ENCODE assay signal across 10 cellular contexts in the genomic region with DNA sequence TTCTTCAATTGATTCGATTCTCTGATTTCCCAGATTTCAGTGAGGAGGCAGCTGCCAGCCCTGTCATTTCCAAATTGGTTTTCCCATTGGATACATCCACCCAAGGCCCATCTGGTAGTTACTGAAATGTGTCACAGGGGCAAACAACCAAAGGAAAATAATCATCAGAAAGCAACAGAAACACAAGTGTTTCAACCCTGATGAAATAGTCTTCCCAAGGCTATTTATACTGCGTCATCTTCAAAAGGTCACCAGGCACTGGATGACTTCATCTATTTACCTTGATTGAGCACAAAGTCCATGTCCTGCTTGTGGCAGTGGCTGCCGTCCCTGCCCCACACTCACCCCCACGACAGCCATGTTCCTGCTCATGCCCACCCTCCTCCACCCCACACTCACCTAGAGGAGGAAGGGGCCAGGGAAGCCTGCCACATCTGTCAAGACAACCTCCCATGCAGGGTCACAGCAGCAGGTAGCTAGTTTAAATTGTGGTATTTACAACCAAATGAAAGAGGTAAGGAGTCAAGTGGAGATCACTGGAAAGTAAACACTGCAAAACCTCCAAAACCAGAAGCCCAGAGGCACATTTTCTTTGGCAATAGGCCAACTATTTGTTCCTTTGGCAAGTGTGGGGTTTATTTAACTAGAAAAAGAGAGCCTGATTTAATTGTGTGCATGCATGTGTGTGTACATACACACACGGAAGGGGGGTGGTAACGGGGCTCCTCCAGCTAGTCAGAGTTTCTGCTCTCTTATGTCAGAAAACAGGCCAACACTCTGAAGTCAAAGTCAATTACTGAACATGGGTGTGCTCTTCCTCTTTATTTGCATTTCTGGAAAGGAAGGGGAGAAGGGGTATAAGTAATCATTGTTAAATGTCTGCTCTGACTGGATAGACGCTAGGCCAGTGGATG. TPM values are rescaled to one million over a fixed set of nuclear protein-coding genes. Genes with fewer than 3 reads are reported as not detected.
A peak's percentile ranks its signal among the peaks of the same experiment; 100 is the strongest.
DNase-seq lines count a peak whose midpoint lies in the region; ATAC-seq, FAIRE-seq and TF ChIP-seq lines count a peak whose summit lies in the region.
"Had no signal": no experiment of that assay in that cellular context is flagged by ENCODE, and none has a peak within 500 bp of the region (broad histone marks: within the 10 kb centered on the region; RNA-seq: fewer than 3 reads in every experiment).

No MANE protein-coding gene starts in this region.

- TF ChIP-seq POLR2A in H1 (IDR thresholded peaks at IDR 0.05; ENCODE audit: control extremely low read depth in 1 of 2, low read depth in 2 of 2, low read length in 2 of 2) (no peak), suprapubic skin (IDR thresholded peaks at IDR 0.05) (no peak)

- intact Hi-C loops in CD14-positive monocyte (cut with micrococcal nuclease), result loop anchor here in 1 of 2 donors (10.0 kb wide), 1 partner anchor 227 kb away; no protein-coding TSS in a partner anchor

- H3K4me2 ChIP-seq in H1 (ENCODE audit: insufficient read depth in 1 of 2, low read depth in 2 of 2, low read length in 2 of 2), result no peak overlapping the region

- no peaks in the 10 kb centered on the region for H3K79me1 ChIP-seq in H1 (ENCODE audit: low read depth, low read length)

- no peak overlapping the region for H3K14ac ChIP-seq in H1 (ENCODE audit: insufficient read length)

- peak overlapping the region; percentile 12 for H4K91ac ChIP-seq in H1 (replicated peaks; ENCODE audit: insufficient read length, low read length)

- H3K9me3 ChIP-seq in H1 (ENCODE audit: insufficient read depth in 2 of 2, low read depth in 1 of 2, low read length in 1 of 2), result no peaks in the 10 kb centered on the region
- no peaks in the 10 kb centered on the region for H3K9me3 ChIP-seq in suprapubic skin

- H4K5ac ChIP-seq in H1 (ENCODE audit: insufficient read length, low read depth, low read length), result no peak overlapping the region

- 0 out of 2 replicates have a peak overlapping the region, but pooled peaks have one; percentile 34 for H2BK15ac ChIP-seq in H1 (ENCODE audit: low read length)

- no peak overlapping the region for H2BK20ac ChIP-seq in H1 (ENCODE audit: low read length)

- H3K27me3 ChIP-seq in H1 (replicated peaks in 1 of 4; ENCODE audit: control insufficient read depth in 3 of 4, extremely low read depth in 1 of 4, insufficient read depth in 3 of 4, low read length in 3 of 4), result no peaks in the 10 kb centered on the region
- no peaks in the 10 kb centered on the region for H3K27me3 ChIP-seq in suprapubic skin

- CTCF ChIA-PET in H1 (lab: Charles Lee; ENCODE audit: partially characterized antibody), result interaction anchor here (0.9 to 1.6 kb wide), 4 partner anchors 21 to 129 kb away, joined by 3 to 4 read pairs (median 3); no protein-coding TSS in a partner anchor

- no peak overlapping the region for H2BK120ac ChIP-seq in H1 (replicated peaks; ENCODE audit: low read depth, low read length)

- no peak overlapping the region for H2AFZ ChIP-seq in H1 (ENCODE audit: low read length)

- FAIRE-seq in H1 (lab: Jason Lieb, UNC), result no peak
- FAIRE-seq: A204.1 had no signal

- no peak overlapping the region for H3K4ac ChIP-seq in H1 (replicated peaks; ENCODE audit: insufficient read length, low read depth, low read length)

- no peak for TF ChIP-seq RAD21 in H1 (IDR thresholded peaks at IDR 0.05 in 1 of 2, conservative IDR thresholded peaks at IDR 0.05 in 1 of 2; ENCODE audit: low read depth in 2 of 2, low read length in 2 of 2)

- no peak overlapping the region for H3K9ac ChIP-seq in H1 (replicated peaks in 1 of 4; ENCODE audit: extremely low read depth in 1 of 4, low read depth in 3 of 4, low read length in 3 of 4)

- no peak overlapping the region for H3K23ac ChIP-seq in H1 (ENCODE audit: insufficient read length)

- H3K27ac Mint-ChIP-seq in CD14-positive monocyte, result peak overlapping the region in 1 of 7 donors; percentile 54

- H3K56ac ChIP-seq in H1 (replicated peaks; ENCODE audit: insufficient read length, low read depth, low read length), result no peak overlapping the region

- H3K79me2 ChIP-seq in H1 (ENCODE audit: control insufficient read depth in 1 of 2, insufficient read depth in 2 of 2, low read length in 2 of 2), result no peaks in the 10 kb centered on the region

- peak overlapping the region; percentile 20; the same call in 1 of the 2 replicates for H2BK5ac ChIP-seq in H1 (ENCODE audit: low read depth, low read length)

- H3K23me2 ChIP-seq in H1 (ENCODE audit: low read depth, low read length), result peaks cover 8% of the 10 kb centered on the region

- no peaks in the 10 kb centered on the region for H3K36me3 ChIP-seq in H1 (ENCODE audit: control insufficient read depth in 2 of 4, insufficient read depth in 4 of 4, low read length in 3 of 4)
- no peaks in the 10 kb centered on the region for H3K36me3 ChIP-seq in suprapubic skin
- H3K36me3 ChIP-seq: cardiac muscle cell had no signal

- no peaks in the 10 kb centered on the region for H3K36me3 Mint-ChIP-seq in CD14-positive monocyte

- H3K4me1 Mint-ChIP-seq in CD14-positive monocyte, result peaks cover 6% of the 10 kb centered on the region

- POLR2A ChIA-PET in H1 (lab: Charles Lee; ENCODE audit: partially characterized antibody), result interaction anchor here (1.5 kb wide), 1 partner anchor 18 kb away, joined by 4 read pairs; no protein-coding TSS in a partner anchor

- no peak overlapping the region for H2BK12ac ChIP-seq in H1 (ENCODE audit: low read depth, low read length)

- DNase-seq in DMS 273 (lab: John Stamatoyannopoulos, UW; ENCODE audit: unreplicated experiment), result peak; percentile 50
- DNase-seq in DMS 273 treated with DMSO at 0.1 percent for 48 hours (lab: John Stamatoyannopoulos, UW), result no peak
- DNase-seq in NCI-H526 treated with DMSO at 0.1 percent for 48 hours (lab: John Stamatoyannopoulos, UW), result peak; percentile 29
- peak in 1 of 2 experiments; percentile 34 for DNase-seq in H1 (ENCODE audit: low read depth in 1 of 2, low spot score in 2 of 2)
- DNase-seq in suprapubic skin (ENCODE audit: low spot score in 2 of 2), result no peak
- no peak for DNase-seq in CD14-positive monocyte (ENCODE audit: low spot score)
- DNase-seq in stimulated activated CD4-positive, alpha-beta T cell treated with anti-CD3 and anti-CD28 coated beads, Interleukin-1b, Interleukin-23, amount 100 ng/mL, for 48 hours, result no peak

- no peak overlapping the region for H2AK5ac ChIP-seq in H1 (ENCODE audit: low read depth, low read length)

- H3K4me1 ChIP-seq in H1 (replicated peaks in 1 of 4; ENCODE audit: control insufficient read depth in 3 of 4, insufficient read depth in 4 of 4, low read length in 3 of 4), result peaks cover 0 to 6% (median 2%) of the 10 kb centered on the region in 4 experiments; a peak in 4 of 7 replicates
- peaks cover 23% of the 10 kb centered on the region for H3K4me1 ChIP-seq in suprapubic skin

- no peak overlapping the region for H3K27ac ChIP-seq in H1 (ENCODE audit: low read depth, low read length)
- H3K27ac ChIP-seq in suprapubic skin, result peak overlapping the region; percentile 66
- H3K27ac ChIP-seq: cardiac muscle cell had no signal

- no peak for TF ChIP-seq CTCF in H1 (IDR thresholded peaks at IDR 0.05; ENCODE audit: control extremely low read depth in 1 of 3, insufficient read depth in 1 of 3, low read depth in 1 of 3, low read length in 3 of 3)
- TF ChIP-seq CTCF in suprapubic skin (IDR thresholded peaks at IDR 0.05), result no peak
- TF ChIP-seq CTCF in CD14-positive monocyte (IDR thresholded peaks at IDR 0.05), result no peak

- peak overlapping the region; percentile 40; the same call in 1 of the 2 replicates for H3K18ac ChIP-seq in H1 (ENCODE audit: extremely low read depth, low read length)

- TF ChIP-seq EP300 in H1 (IDR thresholded peaks at IDR 0.05; ENCODE audit: borderline replicate concordance in 1 of 2, low read depth in 2 of 2, low read length in 2 of 2), result no peak
- TF ChIP-seq EP300 in suprapubic skin (IDR thresholded peaks at IDR 0.05), result no peak

- H3K27me3 Mint-ChIP-seq in CD14-positive monocyte (ENCODE audit: low read depth in 3 of 3), result peaks cover 0 to 2% (median 2%) of the 10 kb centered on the region in 3 donors

- no peak overlapping the region for H3K4me3 ChIP-seq in H1 (ENCODE audit: extremely low read depth in 1 of 4, insufficient read depth in 2 of 4, low read depth in 3 of 4, low read length in 4 of 4)
- no peak overlapping the region for H3K4me3 ChIP-seq in suprapubic skin
- H3K4me3 ChIP-seq: cardiac muscle cell had no signal

- peaks cover 0 to 2% of the 10 kb centered on the region in 2 experiments for H4K20me1 ChIP-seq in H1 (replicated peaks in 1 of 2; ENCODE audit: control insufficient read depth in 1 of 2, insufficient read depth in 2 of 2, low read length in 2 of 2)

- no peaks in the 10 kb centered on the region for H3K9me3 Mint-ChIP-seq in CD14-positive monocyte

- ATAC-seq in GM18870 (IDR thresholded peaks at IDR 0.05; ENCODE audit: unreplicated experiment), result no peak

- 88% methylated on average over 7 of the region's 7 CpGs; no CpG with 5 or more reads in 1 of the 2 experiments for WGBS in H1 (ENCODE audit: extremely low coverage in 1 of 2, insufficient coverage in 1 of 2, insufficient read length in 1 of 2, insufficient replicate concordance in 2 of 2, low coverage in 1 of 2, low lambda C conversion rate in 2 of 2, missing lambda C conversion rate in 1 of 2), 2 experiments
- WGBS in suprapubic skin, result 49% methylated on average over 7 of the region's 7 CpGs

- no peak overlapping the region for H4K8ac ChIP-seq in H1 (ENCODE audit: extremely low read depth, insufficient read depth, low read length)

- H3K4me3 Mint-ChIP-seq in CD14-positive monocyte, result no peak overlapping the region

TF ChIP-seq in H1, 55 proteins besides CTCF, POLR2A, EP300 and RAD21:
- TF ChIP-seq CEBPB (IDR thresholded peaks at IDR 0.05; ENCODE audit: low read depth, low read length) (no peak), POLR2AphosphoS5 (IDR thresholded peaks at IDR 0.05; ENCODE audit: low read depth, low read length) (no peak)

RNA-seq across cellular contexts. Expression of a gene that starts 49.5 kb away (rescaled TPM):
- total RNA-seq in H1 (2021; fragmentation: NEBNext Ultra II Directional; extraction: Animal tissue kit (Norgen Biotek cat#: 25700)), result 68.8 and 73.4 TPM in 2 replicates
- polyA plus RNA-seq in H1 (2011; rRNA removed) (13.3 and 16.7 TPM in 2 replicates), CD14-positive monocyte (10 to 100 TPM; 34.5 to 34.8 TPM)
- polyA plus RNA-seq in H1 (2011; cell fraction: cytosol; rRNA removed), result 30.0 TPM
- 12.3 TPM for polyA plus RNA-seq in H1 (2011; cell fraction: nucleus; rRNA removed)
- polyA plus RNA-seq in H1 (2012, experiment 1 of 2), result 34.1 to 42.5 TPM (median 36.4 TPM) in 4 replicates
- polyA plus RNA-seq in H1 (2012, experiment 2 of 2), result 26.9 TPM
- polyA plus RNA-seq in H1 (2013, experiment 1 of 2), result 20.3 TPM
- 21.3 TPM for polyA plus RNA-seq in H1 (2013, experiment 2 of 2)
- polyA minus RNA-seq in H1 (2011; rRNA and poly(A)+ RNA removed), result 5.7 and 6.6 TPM in 2 replicates
- 11.6 TPM for polyA minus RNA-seq in H1 (2011; cell fraction: cytosol; rRNA and poly(A)+ RNA removed)
- 19.8 TPM for polyA minus RNA-seq in H1 (2011; cell fraction: nucleus; rRNA and poly(A)+ RNA removed)
- 10 to 100 TPM; 37.1 to 78.4 (median 49.3) TPM for total RNA-seq in suprapubic skin

Comparison
In these comparisons a context has a peak if more than half of its experiments do, and no peak if none do; other contexts are left out.
1. DNase-seq: peak in DMS 273 (single experiment) and NCI-H526 treated with DMSO at 0.1 percent for 48 hours (single experiment); none in DMS 273 treated with DMSO at 0.1 percent for 48 hours (single experiment), suprapubic skin (0 of 2), CD14-positive monocyte (single experiment) and stimulated activated CD4-positive, alpha-beta T cell treated with anti-CD3 and anti-CD28 coated beads, Interleukin-1b, Interleukin-23, amount 100 ng/mL, for 48 hours (single experiment).